Comparison of ENCODE assay signal across 1 cellular context in the genomic region with DNA sequence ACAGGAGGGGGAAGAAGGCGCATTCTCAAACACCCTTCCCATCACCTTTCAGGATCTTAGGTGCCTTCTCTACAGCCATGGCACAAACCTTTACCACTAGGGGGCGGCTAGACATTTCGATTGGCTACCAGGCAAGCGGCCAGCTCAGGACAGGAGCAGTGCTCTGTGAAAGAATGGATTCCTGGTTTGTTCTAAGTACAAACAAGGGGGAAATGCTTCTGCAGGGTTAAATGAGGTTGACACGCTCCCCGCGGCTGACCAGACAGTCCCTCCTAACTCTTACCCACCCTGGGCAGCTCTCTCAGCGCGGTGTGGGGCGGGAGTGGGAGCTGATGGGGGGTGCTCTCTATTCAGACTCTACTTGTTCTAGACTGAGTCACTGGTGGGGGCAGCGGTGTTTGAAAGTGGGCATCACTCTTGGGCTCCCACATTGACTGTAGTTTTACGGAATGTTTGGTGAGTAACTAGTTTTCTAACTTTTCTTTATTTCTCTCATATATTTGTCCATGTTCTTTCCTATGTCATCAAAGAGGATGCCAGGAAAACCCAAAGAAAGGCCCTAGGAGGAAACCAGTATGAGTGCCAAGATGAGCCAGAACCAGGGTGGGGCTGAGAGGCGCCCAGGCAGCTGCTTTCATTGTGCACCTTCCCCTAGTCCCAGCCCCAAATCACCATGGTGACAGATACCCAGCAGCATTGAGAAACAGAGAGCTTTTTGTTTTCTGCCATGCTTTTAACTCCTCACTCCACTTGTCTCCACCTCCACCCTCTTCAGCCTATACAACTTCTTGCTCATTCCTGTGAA.
TF ChIP-seq lines count a peak whose summit lies in the region.

No MANE protein-coding gene starts in this region.

TF ChIP-seq in SK-N-SH treated with all-trans-retinoic acid at 6 μM for 48 hours, 23 proteins besides CTCF, POLR2A, EP300 and RAD21 (continued from another document):
- TF ChIP-seq, protein P1, sequence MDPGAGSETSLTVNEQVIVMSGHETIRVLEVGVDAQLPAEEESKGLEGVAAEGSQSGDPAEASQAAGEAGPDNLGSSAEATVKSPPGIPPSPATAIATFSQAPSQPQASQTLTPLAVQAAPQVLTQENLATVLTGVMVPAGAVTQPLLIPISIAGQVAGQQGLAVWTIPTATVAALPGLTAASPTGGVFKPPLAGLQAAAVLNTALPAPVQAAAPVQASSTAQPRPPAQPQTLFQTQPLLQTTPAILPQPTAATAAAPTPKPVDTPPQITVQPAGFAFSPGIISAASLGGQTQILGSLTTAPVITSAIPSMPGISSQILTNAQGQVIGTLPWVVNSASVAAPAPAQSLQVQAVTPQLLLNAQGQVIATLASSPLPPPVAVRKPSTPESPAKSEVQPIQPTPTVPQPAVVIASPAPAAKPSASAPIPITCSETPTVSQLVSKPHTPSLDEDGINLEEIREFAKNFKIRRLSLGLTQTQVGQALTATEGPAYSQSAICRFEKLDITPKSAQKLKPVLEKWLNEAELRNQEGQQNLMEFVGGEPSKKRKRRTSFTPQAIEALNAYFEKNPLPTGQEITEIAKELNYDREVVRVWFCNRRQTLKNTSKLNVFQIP (CRISPR knock-in tag; IDR thresholded peaks at IDR 0.05; ENCODE audit: borderline replicate concordance, low read depth), result no peak
- TF ChIP-seq ISL1 (CRISPR knock-in tag; IDR thresholded peaks at IDR 0.05) (no peak), SNAI2 (CRISPR knock-in tag; IDR thresholded peaks at IDR 0.05) (no peak), ARNTL (CRISPR knock-in tag; IDR thresholded peaks at IDR 0.05; ENCODE audit: borderline replicate concordance, low read depth) (no peak)
- TF ChIP-seq, protein P2, sequence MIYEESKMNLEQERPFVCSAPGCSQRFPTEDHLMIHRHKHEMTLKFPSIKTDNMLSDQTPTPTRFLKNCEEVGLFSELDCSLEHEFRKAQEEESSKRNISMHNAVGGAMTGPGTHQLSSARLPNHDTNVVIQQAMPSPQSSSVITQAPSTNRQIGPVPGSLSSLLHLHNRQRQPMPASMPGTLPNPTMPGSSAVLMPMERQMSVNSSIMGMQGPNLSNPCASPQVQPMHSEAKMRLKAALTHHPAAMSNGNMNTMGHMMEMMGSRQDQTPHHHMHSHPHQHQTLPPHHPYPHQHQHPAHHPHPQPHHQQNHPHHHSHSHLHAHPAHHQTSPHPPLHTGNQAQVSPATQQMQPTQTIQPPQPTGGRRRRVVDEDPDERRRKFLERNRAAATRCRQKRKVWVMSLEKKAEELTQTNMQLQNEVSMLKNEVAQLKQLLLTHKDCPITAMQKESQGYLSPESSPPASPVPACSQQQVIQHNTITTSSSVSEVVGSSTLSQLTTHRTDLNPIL (CRISPR knock-in tag; IDR thresholded peaks at IDR 0.05; ENCODE audit: low read depth), result no peak
